In the genomic region with DNA sequence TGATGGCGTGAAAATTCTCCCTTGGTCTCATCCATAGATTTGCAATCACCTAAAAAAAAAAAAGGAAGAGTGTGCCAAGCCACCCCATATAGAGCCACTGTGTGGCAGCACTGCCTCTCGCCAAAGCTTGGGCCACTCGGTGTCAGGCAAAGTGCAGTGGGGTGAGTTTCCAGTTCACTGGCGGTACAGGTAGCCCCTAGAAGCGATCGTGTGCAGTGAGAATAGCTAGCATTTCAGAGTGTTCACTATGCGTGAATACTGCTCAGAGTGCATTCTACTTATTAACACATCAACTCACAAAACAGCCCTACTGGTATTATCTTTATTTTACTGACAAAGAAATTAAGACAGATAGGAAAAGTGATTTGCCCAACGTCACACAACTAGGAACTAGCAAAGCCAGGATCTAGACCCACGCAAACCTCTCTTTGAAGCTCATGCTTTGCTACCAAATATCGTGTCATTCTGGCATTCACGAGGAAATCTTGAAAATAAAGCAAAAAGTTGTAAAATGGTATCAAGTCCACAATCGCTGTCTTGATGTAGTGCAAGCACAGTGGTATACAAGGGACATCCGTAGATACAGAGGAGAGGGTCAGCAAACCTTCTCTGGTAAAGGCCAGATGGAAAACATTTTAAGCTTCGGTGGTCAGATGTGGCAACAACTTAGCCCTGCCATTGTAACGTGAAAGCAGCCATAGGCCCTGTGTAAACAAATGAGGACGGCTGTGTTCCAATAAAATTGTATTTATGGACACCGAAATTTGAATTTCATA, we compare ENCODE assay signal across 7 cellular contexts. TPM values are rescaled to one million over a fixed set of nuclear protein-coding genes. Genes with fewer than 3 reads are reported as not detected.
DNase-seq lines count a peak whose midpoint lies in the region; ATAC-seq and TF ChIP-seq lines count a peak whose summit lies in the region.

No MANE protein-coding gene starts in this region.

- ATAC-seq in GM23338 (peak; percentile 99), heart right ventricle (peak; percentile 89 to 97 (median 94)), psoas muscle (peak; percentile 84 to 91 (median 88))
- peak; percentile 88 to 94 for ATAC-seq in activated naive CD4-positive, alpha-beta T cell treated with anti-CD3 and anti-CD28 coated beads, Interleukin-2, amount 50 U/mL, for 72 hours

- H3K9me2 ChIP-seq in GM23338 (ENCODE audit: insufficient read depth): no peaks in the 10 kb centered on the region

- no peaks in the 10 kb centered on the region for H3K36me3 ChIP-seq in GM23338 (ENCODE audit: insufficient read depth)
- H3K36me3 ChIP-seq in heart right ventricle: no peaks in the 10 kb centered on the region
- no peaks in the 10 kb centered on the region for H3K36me3 ChIP-seq in psoas muscle (ENCODE audit: insufficient read depth in 1 of 2, low read depth in 1 of 2)

- H3K9me3 Mint-ChIP-seq in GM23338: no peaks in the 10 kb centered on the region
- H3K9me3 Mint-ChIP-seq in activated naive CD4-positive, alpha-beta T cell treated with anti-CD3 and anti-CD28 coated beads, Interleukin-2, amount 50 U/mL, for 72 hours: no peaks in the 10 kb centered on the region

- peak; percentile 82 for DNase-seq in GM23338 (ENCODE audit: low spot score)
- DNase-seq in OCI-M2 (lab: John Stamatoyannopoulos, UW; ENCODE audit: unreplicated experiment): peak; percentile 37
- peak in 1 of 2 donors; percentile 50 for DNase-seq in activated naive CD4-positive, alpha-beta T cell treated with anti-CD3 and anti-CD28 coated beads, Interleukin-2, amount 50 U/mL, for 72 hours (ENCODE audit: low spot score in 2 of 2)
- DNase-seq in heart right ventricle: peak; percentile 59 to 65
- DNase-seq in psoas muscle: peak; percentile 38 to 70

- H3K27me3 Mint-ChIP-seq in GM23338 (ENCODE audit: insufficient read depth, low read depth, poor library complexity): peaks cover 1% of the 10 kb centered on the region

- H3K27ac Mint-ChIP-seq in GM23338: no peak overlapping the region
- H3K27ac Mint-ChIP-seq in activated naive CD4-positive, alpha-beta T cell treated with anti-CD3 and anti-CD28 coated beads, Interleukin-2, amount 50 U/mL, for 72 hours: peak overlapping the region in 1 of 2 donors; percentile 44

- H3K4me1 Mint-ChIP-seq in GM23338: peaks cover 15% of the 10 kb centered on the region

- H3K27ac ChIP-seq in GM23338 (ENCODE audit: low read depth): no peak overlapping the region
- peak overlapping the region; percentile 49 to 92 (median 82) for H3K27ac ChIP-seq in heart right ventricle
- peak overlapping the region; percentile 76 for H3K27ac ChIP-seq in psoas muscle

- no peaks in the 10 kb centered on the region for H3K36me3 Mint-ChIP-seq in GM23338 (ENCODE audit: low read depth)
- no peaks in the 10 kb centered on the region for H3K36me3 Mint-ChIP-seq in activated naive CD4-positive, alpha-beta T cell treated with anti-CD3 and anti-CD28 coated beads, Interleukin-2, amount 50 U/mL, for 72 hours

- no peak overlapping the region; the same call in 2 of the 3 replicates for H3K4me3 Mint-ChIP-seq in GM23338

- H3K4me1 ChIP-seq in GM23338 (ENCODE audit: insufficient read depth): peaks cover 9% of the 10 kb centered on the region
- peaks cover 0 to 30% (median 5%) of the 10 kb centered on the region in 9 donors for H3K4me1 ChIP-seq in heart right ventricle
- no peaks in the 10 kb centered on the region for H3K4me1 ChIP-seq in psoas muscle

- H2AFZ ChIP-seq in GM23338: no peak overlapping the region

- H3K4me3 ChIP-seq in GM23338: no peak overlapping the region
- H3K4me3 ChIP-seq in heart right ventricle: peak overlapping the region in 6 of 10 donors; percentile 7 to 18 (median 12)
- peak overlapping the region; percentile 19 for H3K4me3 ChIP-seq in psoas muscle

- H3K79me2 ChIP-seq in GM23338 (replicated peaks; ENCODE audit: insufficient read depth): no peaks in the 10 kb centered on the region

- TF ChIP-seq RAD21 in Ishikawa (IDR thresholded peaks at IDR 0.05; ENCODE audit: low read depth): peak; percentile 92

- TF ChIP-seq EP300 in Ishikawa (IDR thresholded peaks at IDR 0.05; ENCODE audit: borderline replicate concordance): no peak

- peak; percentile 89 for TF ChIP-seq CTCF in GM12872 (IDR thresholded peaks at IDR 0.05; ENCODE audit: insufficient read depth, low read depth, low read length)
- peak; percentile 90 to 98 for TF ChIP-seq CTCF in GM23338 (conservative IDR thresholded peaks at IDR 0.05; ENCODE audit: low read depth in 2 of 2)
- peak; percentile 41 to 80 (median 65) for TF ChIP-seq CTCF in heart right ventricle (IDR thresholded peaks at IDR 0.05)
- peak; percentile 53 for TF ChIP-seq CTCF in psoas muscle (IDR thresholded peaks at IDR 0.05)

- intact Hi-C loops in heart right ventricle (cut with DNase I) (loop anchor here in 7 of 10 donors (1.0 to 10.0 kb wide), 9 partner anchors 47 to 184 kb away; a partner anchor contains a TSS), psoas muscle (cut with DNase I) (loop anchor here in 1 of 2 donors (2.0 kb wide), 2 partner anchors 184 to 292 kb away; a partner anchor contains a TSS)

- H4K20me1 ChIP-seq in GM23338 (replicated peaks; ENCODE audit: insufficient read depth): no peaks in the 10 kb centered on the region

- 27 to 30% methylated on average over 17 of the region's 17 CpGs for WGBS in heart right ventricle, 2 donors
- 40 to 48% (median 40%) methylated on average over 17 of the region's 17 CpGs for WGBS in psoas muscle, 3 donors

- H3F3A ChIP-seq in GM23338 (replicated peaks; ENCODE audit: low read depth): no peaks in the 10 kb centered on the region

- H3K27me3 ChIP-seq in GM23338 (ENCODE audit: insufficient read depth) (no peaks in the 10 kb centered on the region), heart right ventricle (no peaks in the 10 kb centered on the region), psoas muscle (ENCODE audit: insufficient read depth in 3 of 3, low read length in 2 of 3) (no peaks in the 10 kb centered on the region)

- H3K9me3 ChIP-seq in heart right ventricle (no peaks in the 10 kb centered on the region), psoas muscle (no peaks in the 10 kb centered on the region)

- no peak overlapping the region for H3K4me2 ChIP-seq in GM23338

TF ChIP-seq in GM23338, 12 proteins besides CTCF, POLR2A, EP300 and RAD21 (continues in another document):
- no peak for TF ChIP-seq POLR2AphosphoS5 (IDR thresholded peaks at IDR 0.05; ENCODE audit: low read depth)
- TF ChIP-seq NANOG (IDR thresholded peaks at IDR 0.05; ENCODE audit: borderline replicate concordance): no peak
- no peak for TF ChIP-seq STAT1 (IDR thresholded peaks at IDR 0.05; ENCODE audit: unreplicated experiment)

TF ChIP-seq in Ishikawa, 13 proteins besides CTCF, POLR2A, EP300 and RAD21:
- TF ChIP-seq TEAD4 (IDR thresholded peaks at IDR 0.05): no peak
- TF ChIP-seq NFIC (IDR thresholded peaks at IDR 0.05): peak; percentile 54; the same call in 1 of the 2 replicates
- TF ChIP-seq, protein P1, sequence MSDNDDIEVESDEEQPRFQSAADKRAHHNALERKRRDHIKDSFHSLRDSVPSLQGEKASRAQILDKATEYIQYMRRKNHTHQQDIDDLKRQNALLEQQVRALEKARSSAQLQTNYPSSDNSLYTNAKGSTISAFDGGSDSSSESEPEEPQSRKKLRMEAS (IDR thresholded peaks at IDR 0.05): 0 out of 2 replicates have a peak, but pooled peaks have one; percentile 24

RNA-seq across cellular contexts. Expression of a gene that starts 10.4 kb away (rescaled TPM):
- 135 and 137 TPM in 2 replicates for total RNA-seq in GM23338 (2014; rRNA removed; shearing (Covaris generic))
- polyA plus RNA-seq in GM23338 (2016; fragmentation: Nextera tagmentation; extraction: Ambion mirVana) (27.2 and 28.3 TPM in 2 replicates), heart right ventricle (10 to 100 TPM in 1 of 2 donors, 1 to 10 TPM in 1; 5.1 to 13.5 TPM), psoas muscle (1 to 10 TPM in 2 of 3 donors, under 1 TPM in 1; 0.27 to 4.5 (median 1.1) TPM)
- total RNA-seq in activated naive CD4-positive, alpha-beta T cell treated with anti-CD3 and anti-CD28 coated beads, Interleukin-2, amount 50 U/mL, for 72 hours: 1 to 10 TPM in 1 of 2 donors, under 1 TPM in 1; 0.82 to 5.0 TPM
- total RNA-seq in heart right ventricle (10 to 100 TPM; 22.2 to 67.9 (median 48.6) TPM), psoas muscle (10 to 100 TPM; 10.1 to 23.1 (median 12.8) TPM)
